19 cellular contexts compared by ENCODE assay signal in the genomic region with DNA sequence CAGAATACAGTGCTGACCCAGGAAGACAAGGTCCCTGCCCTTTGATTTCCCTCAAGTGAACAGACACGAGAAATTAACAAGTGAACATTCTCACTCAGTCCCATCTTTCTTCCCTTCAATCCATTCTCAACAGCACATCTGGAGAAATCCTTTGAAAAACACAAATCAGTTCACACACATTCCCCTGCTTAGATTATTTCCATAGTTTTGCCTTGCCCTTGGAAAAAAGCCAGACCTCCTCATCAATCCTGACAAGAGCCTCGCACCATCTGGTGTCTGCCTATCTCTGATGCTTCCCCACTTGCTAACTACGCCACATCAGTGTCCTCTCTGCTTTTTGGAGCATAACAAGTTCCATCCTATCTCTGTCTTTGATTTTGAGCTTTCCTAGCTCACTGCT.
DNase-seq lines count a peak whose midpoint lies in the region; ATAC-seq and TF ChIP-seq lines count a peak whose summit lies in the region.
"Had no signal": no experiment of that assay in that cellular context is flagged by ENCODE, and none has a peak within 500 bp of the region (broad histone marks: within the 10 kb centered on the region; RNA-seq: fewer than 3 reads in every experiment).

No MANE protein-coding gene starts in this region.

- intact Hi-C loops in right cardiac atrium (cut with DNase I): no loop called here

- peak; percentile 28 for DNase-seq in SK-N-SH
- peak; percentile 78 for DNase-seq in NCI-H524 treated with DMSO at 0.1 percent for 48 hours (lab: John Stamatoyannopoulos, UW)
- DNase-seq in right cardiac atrium: no peak
- no peak for DNase-seq in HCEC 1CT
- no peak for DNase-seq in HEK293T (ENCODE audit: extremely low spot score)
- no peak for DNase-seq in HPDE6-E6E7 (ENCODE audit: extremely low spot score)
- DNase-seq: 8988T; activated CD4-positive, alpha-beta T cell treated with anti-CD3 and anti-CD28 coated beads, Interleukin-2, amount 10 ng/mL, durations not matched to agents 24 days and 14 days; activated CD8-positive, alpha-beta memory T cell treated with anti-CD3 and anti-CD28 coated beads, Interleukin-2, amount 50 U/mL, for 4 hours; activated effector memory CD4-positive, alpha-beta T cell treated with Interleukin-2 at 50 U/mL for 16 hours; erythroblast; left lung; NCI-H1417 treated with DMSO at 0.1 percent for 48 hours; NCI-H345; SW 1271; upper lobe of right lung had no signal

- H3K9ac ChIP-seq in SK-N-SH: no peak overlapping the region
- no peak overlapping the region for H3K9ac ChIP-seq in subcutaneous abdominal adipose tissue (ENCODE audit: low read length in 5 of 5)

- TF ChIP-seq CTCF in SK-N-SH (IDR thresholded peaks at IDR 0.05): no peak

- no peak for TF ChIP-seq EP300 in SK-N-SH (IDR thresholded peaks at IDR 0.05; ENCODE audit: borderline replicate concordance in 1 of 2, low read depth in 1 of 2, low read length in 1 of 2)

- no peaks in the 10 kb centered on the region for H3K9me3 ChIP-seq in SK-N-SH
- no peaks in the 10 kb centered on the region for H3K9me3 ChIP-seq in right cardiac atrium (ENCODE audit: control insufficient read depth, low read length)
- H3K9me3 ChIP-seq in subcutaneous abdominal adipose tissue (ENCODE audit: control insufficient read depth in 5 of 5, low read length in 5 of 5): no peaks in the 10 kb centered on the region
- H3K9me3 ChIP-seq: left lung, upper lobe of right lung had no signal

- CTCF ChIA-PET in SK-N-SH (lab: Yijun Ruan, JAX) (interaction anchor here (1.7 kb wide), 1 partner anchor 120 kb away, joined by 6 read pairs; no protein-coding TSS in a partner anchor), HEK293T (lab: Yijun Ruan, JAX) (no interaction called here)

- ATAC-seq in SK-N-SH treated with all-trans-retinoic acid at 6 μM for 48 hours: no peak; the same call in 2 of the 3 replicates
- no peak for ATAC-seq in right cardiac atrium
- ATAC-seq: upper lobe of right lung had no signal

- POLR2A ChIA-PET in SK-N-SH (lab: Yijun Ruan, JAX) (no interaction called here), HEK293T (lab: Yijun Ruan, JAX) (interaction anchor here (0.7 kb wide), 1 partner anchor 47 kb away, joined by 3 read pairs; no protein-coding TSS in a partner anchor)

- H3K36me3 ChIP-seq in SK-N-SH (replicated peaks in 1 of 2; ENCODE audit: control insufficient read depth in 1 of 2, insufficient read depth in 2 of 2, low read length in 1 of 2) (no peaks in the 10 kb centered on the region), subcutaneous abdominal adipose tissue (ENCODE audit: control insufficient read depth in 5 of 5, insufficient read depth in 5 of 5, low read length in 5 of 5) (no peaks in the 10 kb centered on the region)
- H3K36me3 ChIP-seq: left lung, upper lobe of right lung had no signal

- H3K27ac ChIP-seq in SK-N-SH (ENCODE audit: low read depth in 2 of 2, low read length in 1 of 2): no peak overlapping the region
- peak overlapping the region; percentile 31 for H3K27ac ChIP-seq in right cardiac atrium (ENCODE audit: low read length)
- peak overlapping the region; percentile 28 for H3K27ac ChIP-seq in subcutaneous abdominal adipose tissue (ENCODE audit: low read depth, low read length)
- H3K27ac ChIP-seq: C4-2B, left lung, upper lobe of right lung had no signal

- TF ChIP-seq RAD21 in SK-N-SH (IDR thresholded peaks at IDR 0.05; ENCODE audit: low read length): no peak

- no peak overlapping the region for H3K4me3 ChIP-seq in SK-N-SH (ENCODE audit: low read depth in 2 of 2, low read length in 1 of 2)
- no peak overlapping the region for H3K4me3 ChIP-seq in right cardiac atrium (ENCODE audit: low read length)
- H3K4me3 ChIP-seq in subcutaneous abdominal adipose tissue (ENCODE audit: low read depth in 1 of 5, low read length in 5 of 5): no peak overlapping the region
- H3K4me3 ChIP-seq: left lung, upper lobe of right lung had no signal

- no peaks in the 10 kb centered on the region for H3F3A ChIP-seq in SK-N-SH (replicated peaks; ENCODE audit: insufficient read depth)

- H3K4me2 ChIP-seq in SK-N-SH: no peak overlapping the region

- H3K27me3 ChIP-seq in SK-N-SH (ENCODE audit: insufficient read depth) (no peaks in the 10 kb centered on the region), right cardiac atrium (ENCODE audit: control insufficient read depth, insufficient read depth) (no peaks in the 10 kb centered on the region), subcutaneous abdominal adipose tissue (ENCODE audit: control insufficient read depth in 5 of 5, insufficient read depth in 4 of 5, low read length in 5 of 5) (no peaks in the 10 kb centered on the region)
- H3K27me3 ChIP-seq: left lung, upper lobe of right lung had no signal

- H4K20me1 ChIP-seq in SK-N-SH (ENCODE audit: insufficient read depth): no peaks in the 10 kb centered on the region

- H3K79me2 ChIP-seq in SK-N-SH (ENCODE audit: insufficient read depth): no peaks in the 10 kb centered on the region

- 76% methylated on average over 3 of the region's 3 CpGs for WGBS in SK-N-SH (ENCODE audit: low lambda C conversion rate)
- 55% methylated on average over 3 of the region's 3 CpGs for WGBS in right cardiac atrium

- H3K9me2 ChIP-seq in SK-N-SH: no peaks in the 10 kb centered on the region

- H2AFZ ChIP-seq in SK-N-SH (ENCODE audit: low read depth): no peak overlapping the region

- H3K4me1 ChIP-seq in SK-N-SH (ENCODE audit: control insufficient read depth in 1 of 2, insufficient read depth in 2 of 2, low read depth in 1 of 2, low read length in 1 of 2) (peaks cover 8 to 11% of the 10 kb centered on the region in 2 experiments; a peak in 3 of 4 replicates), right cardiac atrium (ENCODE audit: control insufficient read depth, insufficient read depth, low read length) (peaks cover 2% of the 10 kb centered on the region), subcutaneous abdominal adipose tissue (ENCODE audit: control insufficient read depth in 5 of 5, insufficient read depth in 5 of 5, low read length in 5 of 5) (peaks cover 0 to 40% (median 9%) of the 10 kb centered on the region in 5 donors)
- H3K4me1 ChIP-seq: left lung had no signal

TF ChIP-seq in SK-N-SH, 30 proteins besides CTCF, POLR2A, EP300 and RAD21 (continues in another document):
- TF ChIP-seq FOSL2 (IDR thresholded peaks at IDR 0.05; ENCODE audit: borderline replicate concordance, low read depth) (no peak), TEAD4 (IDR thresholded peaks at IDR 0.05; ENCODE audit: borderline replicate concordance, insufficient read depth) (no peak), JUND (IDR thresholded peaks at IDR 0.05) (no peak), SIN3A (IDR thresholded peaks at IDR 0.05; ENCODE audit: borderline replicate concordance, low read depth, low read length) (no peak), GABPA (IDR thresholded peaks at IDR 0.05; ENCODE audit: low read depth) (no peak)

TF ChIP-seq in SK-N-SH treated with all-trans-retinoic acid at 6 μM for 48 hours, 23 proteins besides CTCF, POLR2A, EP300 and RAD21 (continues in another document):
- no peak for TF ChIP-seq OSR1 (CRISPR knock-in tag; IDR thresholded peaks at IDR 0.05)
- TF ChIP-seq BACH2 (CRISPR knock-in tag; IDR thresholded peaks at IDR 0.05; ENCODE audit: borderline replicate concordance): no peak
- no peak for TF ChIP-seq TCF4 (CRISPR knock-in tag; IDR thresholded peaks at IDR 0.05; ENCODE audit: borderline replicate concordance)
- TF ChIP-seq ZC3H10 (CRISPR knock-in tag; IDR thresholded peaks at IDR 0.05): no peak
- no peak for TF ChIP-seq ZNF565 (CRISPR knock-in tag; conservative IDR thresholded peaks at IDR 0.05; ENCODE audit: low read depth)

TF ChIP-seq in HEK293T, 16 proteins besides CTCF, POLR2A, EP300 and RAD21:
- TF ChIP-seq BHLHE40 (IDR thresholded peaks at IDR 0.05; ENCODE audit: borderline replicate concordance) (no peak), ELF4 (IDR thresholded peaks at IDR 0.05) (no peak), FOXK2 (IDR thresholded peaks at IDR 0.05) (no peak), LEF1 (IDR thresholded peaks at IDR 0.05; ENCODE audit: borderline replicate concordance) (no peak), ZNF384 (IDR thresholded peaks at IDR 0.05) (no peak), CTBP1 (IDR thresholded peaks at IDR 0.05; ENCODE audit: borderline replicate concordance) (no peak), FOXA1 (IDR thresholded peaks at IDR 0.05) (no peak), PKNOX1 (IDR thresholded peaks at IDR 0.05) (no peak), HDGF (IDR thresholded peaks at IDR 0.05; ENCODE audit: borderline replicate concordance) (no peak)

Comparison
In these comparisons a context has a peak if more than half of its experiments do, and no peak if none do; other contexts are left out.
1. DNase-seq: peak in SK-N-SH (single experiment) and NCI-H524 treated with DMSO at 0.1 percent for 48 hours (single experiment); none in right cardiac atrium (0 of 3), HCEC 1CT (single experiment), HEK293T (single experiment) and HPDE6-E6E7 (single experiment).
2. H3K27ac ChIP-seq: peak in right cardiac atrium (single experiment) and subcutaneous abdominal adipose tissue (single experiment); none in SK-N-SH (0 of 2).